Comparison of ENCODE assay signal across 8 cellular contexts in genomic region chr18:34978533-34978893, GRCh38.
DNase-seq lines count a peak whose midpoint lies in the region; ATAC-seq and TF ChIP-seq lines count a peak whose summit lies in the region.

No MANE protein-coding gene starts in this region.

- peak overlapping the region; percentile 87 for H3K4me2 ChIP-seq in fibroblast of lung (ENCODE audit: extremely low read depth, insufficient read depth, low read length)

- H3K4me3 ChIP-seq in GM12864 (ENCODE audit: low read depth, low read length) (peak overlapping the region; percentile 64; the same call in 1 of the 2 replicates), SJCRH30 (peak overlapping the region; percentile 63), fibroblast of lung (replicated peaks in 1 of 4; ENCODE audit: control extremely low read depth in 1 of 4, insufficient read depth in 1 of 4, low read depth in 3 of 4, low read length in 4 of 4) (peak overlapping the region; percentile 45 to 84 (median 74)), retinal pigment epithelial cell (ENCODE audit: low read length) (peak overlapping the region; percentile 80)

- H3K79me2 ChIP-seq in fibroblast of lung (ENCODE audit: control insufficient read depth, insufficient read depth, low read length), result no peaks in the 10 kb centered on the region

- TF ChIP-seq CTCF in GM12864 (IDR thresholded peaks at IDR 0.05; ENCODE audit: low read depth, low read length, missing control alignments) (no peak), fibroblast of lung (conservative IDR thresholded peaks at IDR 0.05 in 1 of 2, IDR thresholded peaks at IDR 0.05 in 1 of 2; ENCODE audit: low read depth in 1 of 2, low read length in 2 of 2) (no peak), retinal pigment epithelial cell (conservative IDR thresholded peaks at IDR 0.05; ENCODE audit: low read depth, low read length) (no peak)

- H3K9me3 ChIP-seq in SJCRH30 (replicated peaks), result no peaks in the 10 kb centered on the region
- no peaks in the 10 kb centered on the region for H3K9me3 ChIP-seq in fibroblast of lung (ENCODE audit: control insufficient read depth, insufficient read depth, low read depth, low read length)

- no peaks in the 10 kb centered on the region for H4K20me1 ChIP-seq in fibroblast of lung (ENCODE audit: control insufficient read depth, extremely low read depth, insufficient read depth, low read length)

- H3K36me3 ChIP-seq in SJCRH30 (no peaks in the 10 kb centered on the region), fibroblast of lung (ENCODE audit: control insufficient read depth, insufficient read depth, low read length) (no peaks in the 10 kb centered on the region)

- H3K4me1 ChIP-seq in SJCRH30 (no peaks in the 10 kb centered on the region), fibroblast of lung (ENCODE audit: control insufficient read depth, extremely low read depth, insufficient read depth, low read length) (peaks cover 2% of the 10 kb centered on the region)

- peak overlapping the region; percentile 45 for H3K9ac ChIP-seq in fibroblast of lung (ENCODE audit: insufficient read depth, low read length)

- no peaks in the 10 kb centered on the region for H3K27me3 ChIP-seq in SJCRH30
- peaks cover 13% of the 10 kb centered on the region for H3K27me3 ChIP-seq in fibroblast of lung (ENCODE audit: control insufficient read depth, insufficient read depth, low read length)

- no peak for DNase-seq in GM12864 (ENCODE audit: low read depth)
- DNase-seq in SJCRH30, result no peak
- no peak for DNase-seq in fibroblast of lung (ENCODE audit: low read depth in 2 of 2)
- DNase-seq in retinal pigment epithelial cell (ENCODE audit: low read depth), result no peak
- no peak for DNase-seq in cerebellar nuclear complex (lab: John Stamatoyannopoulos, UW)

- H3K27ac ChIP-seq in SJCRH30 (no peak overlapping the region), fibroblast of lung (ENCODE audit: insufficient read depth, low read length) (peak overlapping the region; percentile 69)

- ATAC-seq in GM21526 (IDR thresholded peaks at IDR 0.05; ENCODE audit: low FRiP score, unreplicated experiment), result no peak
- no peak for ATAC-seq in GM18498 (IDR thresholded peaks at IDR 0.05; ENCODE audit: unreplicated experiment)
- no peak for ATAC-seq in GM18907 (IDR thresholded peaks at IDR 0.05; ENCODE audit: unreplicated experiment)

- H2AFZ ChIP-seq in fibroblast of lung (ENCODE audit: low read length), result peak overlapping the region; percentile 76
